ENCODE assay signal across 9 cellular contexts in genomic region chr10:11742779-11743298, GRCh38. TPM values are rescaled to one million over a fixed set of nuclear protein-coding genes. Genes with fewer than 3 reads are reported as not detected.
DNase-seq lines count a peak whose midpoint lies in the region; ATAC-seq lines count a peak whose summit lies in the region.
"Had no signal": no experiment of that assay in that cellular context is flagged by ENCODE, and none has a peak within 500 bp of the region (broad histone marks: within the 10 kb centered on the region; RNA-seq: fewer than 3 reads in every experiment).

No MANE protein-coding gene starts in this region.

- no peaks in the 10 kb centered on the region for H3K9me3 ChIP-seq in mesenchymal stem cell (ENCODE audit: control insufficient read depth, low read length)

- no peak overlapping the region for H3K14ac ChIP-seq in mesenchymal stem cell (ENCODE audit: low read length in 2 of 2)

- DNase-seq in stimulated activated naive CD8-positive, alpha-beta T cell treated with anti-CD3 and anti-CD28 coated beads, Interleukin-15, Interleukin-2, amounts not matched to agents 100 U/mL and 50 U/mL, for 24 hours = no peak
- no peak for DNase-seq in central memory CD8-positive, alpha-beta T cell (ENCODE audit: low spot score in 2 of 2)
- DNase-seq in mesenchymal stem cell (no peak), HUDEP-2 (lab: John Stamatoyannopoulos, UW; ENCODE audit: unreplicated experiment in 76 of 76) (no peak)
- no peak for DNase-seq in stimulated activated CD4-positive, alpha-beta T cell treated with anti-CD3 and anti-CD28 coated beads, Interleukin-2, amount 100 ng/mL, for 24 hours
- DNase-seq in activated effector memory CD4-positive, alpha-beta T cell treated with anti-CD3 and anti-CD28 coated beads, Interleukin-2, amount 50 U/mL, for 16 hours = no peak
- DNase-seq: NCI-H1417 treated with DMSO at 0.1 percent for 48 hours had no signal

- no peak overlapping the region for H2BK15ac ChIP-seq in mesenchymal stem cell (ENCODE audit: low read depth, poor library complexity, severe bottlenecking)

- H3K4me1 ChIP-seq in mesenchymal stem cell (ENCODE audit: control insufficient read depth, insufficient read depth, low read depth, low read length) = peaks cover 9% of the 10 kb centered on the region

- no peak overlapping the region for H2BK120ac ChIP-seq in mesenchymal stem cell (ENCODE audit: low read depth, low read length)

- H3K4me3 ChIP-seq in mesenchymal stem cell (ENCODE audit: insufficient read depth in 1 of 2, low read depth in 1 of 2, low read length in 2 of 2) = peak overlapping the region; percentile 66 to 69

- H4K8ac ChIP-seq in mesenchymal stem cell (ENCODE audit: low read length) = peak overlapping the region; percentile 72

- no peak overlapping the region for H2BK5ac ChIP-seq in mesenchymal stem cell (ENCODE audit: low read depth, low read length, poor library complexity, severe bottlenecking)

- H3K36me3 ChIP-seq in mesenchymal stem cell (ENCODE audit: control insufficient read depth in 1 of 2, insufficient read depth in 2 of 2, low read depth in 1 of 2, low read length in 2 of 2) = peaks cover 0 to 4% of the 10 kb centered on the region in 2 experiments

- no peak overlapping the region for H2BK12ac ChIP-seq in mesenchymal stem cell (ENCODE audit: low read length in 2 of 2)

- peaks cover 0 to 20% of the 10 kb centered on the region in 2 experiments for H3K27me3 ChIP-seq in mesenchymal stem cell (ENCODE audit: control insufficient read depth in 1 of 2, insufficient read depth in 1 of 2, low read length in 2 of 2)

- H2AK5ac ChIP-seq in mesenchymal stem cell (ENCODE audit: low read length, severe bottlenecking) = no peak overlapping the region

- peak overlapping the region in 1 of 2 experiments; percentile 12 for H3K18ac ChIP-seq in mesenchymal stem cell (ENCODE audit: low read depth in 1 of 2, low read length in 2 of 2)

- WGBS in mesenchymal stem cell = 82% methylated on average over 31 of the region's 31 CpGs

- H2AFZ ChIP-seq in mesenchymal stem cell (ENCODE audit: low read depth, low read length) = no peak overlapping the region

- H3K23ac ChIP-seq in mesenchymal stem cell (ENCODE audit: low read length in 2 of 2) = no peak overlapping the region

- peaks cover 11% of the 10 kb centered on the region for H3K4me1 Mint-ChIP-seq in stimulated activated naive CD8-positive, alpha-beta T cell treated with anti-CD3 and anti-CD28 coated beads, Interleukin-15, Interleukin-2, amounts not matched to agents 100 ng/mL and 50 ng/mL, for 24 hours (ENCODE audit: low read depth)
- H3K4me1 Mint-ChIP-seq in central memory CD8-positive, alpha-beta T cell = peaks cover 6% of the 10 kb centered on the region

- no peaks in the 10 kb centered on the region for H3K9me3 Mint-ChIP-seq in stimulated activated naive CD8-positive, alpha-beta T cell treated with anti-CD3 and anti-CD28 coated beads, Interleukin-15, Interleukin-2, amounts not matched to agents 100 ng/mL and 50 ng/mL, for 24 hours
- H3K9me3 Mint-ChIP-seq in central memory CD8-positive, alpha-beta T cell = no peaks in the 10 kb centered on the region

- H3K9ac ChIP-seq in mesenchymal stem cell (ENCODE audit: low read length) = no peak overlapping the region

- peak overlapping the region; percentile 39 for H4K91ac ChIP-seq in mesenchymal stem cell (ENCODE audit: low read length)

- H3K27ac ChIP-seq in mesenchymal stem cell (ENCODE audit: low read length, poor library complexity, severe bottlenecking) = no peak overlapping the region

- no peak overlapping the region for H3K4ac ChIP-seq in mesenchymal stem cell (ENCODE audit: low read depth in 1 of 2, low read length in 2 of 2)

- peaks cover 34% of the 10 kb centered on the region for H3K27me3 Mint-ChIP-seq in stimulated activated naive CD8-positive, alpha-beta T cell treated with anti-CD3 and anti-CD28 coated beads, Interleukin-15, Interleukin-2, amounts not matched to agents 100 ng/mL and 50 ng/mL, for 24 hours
- peaks cover 42% of the 10 kb centered on the region for H3K27me3 Mint-ChIP-seq in central memory CD8-positive, alpha-beta T cell

- H3K27ac Mint-ChIP-seq in stimulated activated naive CD8-positive, alpha-beta T cell treated with anti-CD3 and anti-CD28 coated beads, Interleukin-15, Interleukin-2, amounts not matched to agents 100 ng/mL and 50 ng/mL, for 24 hours = no peak overlapping the region
- no peak overlapping the region for H3K27ac Mint-ChIP-seq in central memory CD8-positive, alpha-beta T cell (ENCODE audit: low read depth)

- H3K4me3 Mint-ChIP-seq in stimulated activated naive CD8-positive, alpha-beta T cell treated with anti-CD3 and anti-CD28 coated beads, Interleukin-15, Interleukin-2, amounts not matched to agents 100 ng/mL and 50 ng/mL, for 24 hours = peak overlapping the region; percentile 61
- H3K4me3 Mint-ChIP-seq in central memory CD8-positive, alpha-beta T cell = peak overlapping the region; percentile 65

- no peaks in the 10 kb centered on the region for H3K36me3 Mint-ChIP-seq in stimulated activated naive CD8-positive, alpha-beta T cell treated with anti-CD3 and anti-CD28 coated beads, Interleukin-15, Interleukin-2, amounts not matched to agents 100 ng/mL and 50 ng/mL, for 24 hours (ENCODE audit: low read depth)
- no peaks in the 10 kb centered on the region for H3K36me3 Mint-ChIP-seq in central memory CD8-positive, alpha-beta T cell (ENCODE audit: insufficient read depth)

- peak overlapping the region; percentile 79 for H3K4me2 ChIP-seq in mesenchymal stem cell (ENCODE audit: low read length, poor library complexity, severe bottlenecking)

- no peaks in the 10 kb centered on the region for H3K79me1 ChIP-seq in mesenchymal stem cell (replicated peaks; ENCODE audit: low read length, poor library complexity, severe bottlenecking)

- no peak for ATAC-seq in stimulated activated naive CD8-positive, alpha-beta T cell treated with anti-CD3 and anti-CD28 coated beads, Interleukin-15, Interleukin-2, amounts not matched to agents 100 U/mL and 50 U/mL, for 24 hours
- no peak for ATAC-seq in central memory CD8-positive, alpha-beta T cell (replicated peaks; ENCODE audit: extremely low read depth, poor library complexity, severe bottlenecking)
- ATAC-seq in HG03280 (IDR thresholded peaks at IDR 0.05; ENCODE audit: unreplicated experiment) = no peak

RNA-seq across cellular contexts. Expression of gene ECHDC3, which starts 0.7 kb away (rescaled TPM):
- 2.7 TPM for polyA plus RNA-seq in mesenchymal stem cell (2013, experiment 1 of 2)
- polyA plus RNA-seq in mesenchymal stem cell (2013, experiment 2 of 2) = 2.6 TPM
